Comparison of ENCODE assay signal across 8 cellular contexts in the genomic region with DNA sequence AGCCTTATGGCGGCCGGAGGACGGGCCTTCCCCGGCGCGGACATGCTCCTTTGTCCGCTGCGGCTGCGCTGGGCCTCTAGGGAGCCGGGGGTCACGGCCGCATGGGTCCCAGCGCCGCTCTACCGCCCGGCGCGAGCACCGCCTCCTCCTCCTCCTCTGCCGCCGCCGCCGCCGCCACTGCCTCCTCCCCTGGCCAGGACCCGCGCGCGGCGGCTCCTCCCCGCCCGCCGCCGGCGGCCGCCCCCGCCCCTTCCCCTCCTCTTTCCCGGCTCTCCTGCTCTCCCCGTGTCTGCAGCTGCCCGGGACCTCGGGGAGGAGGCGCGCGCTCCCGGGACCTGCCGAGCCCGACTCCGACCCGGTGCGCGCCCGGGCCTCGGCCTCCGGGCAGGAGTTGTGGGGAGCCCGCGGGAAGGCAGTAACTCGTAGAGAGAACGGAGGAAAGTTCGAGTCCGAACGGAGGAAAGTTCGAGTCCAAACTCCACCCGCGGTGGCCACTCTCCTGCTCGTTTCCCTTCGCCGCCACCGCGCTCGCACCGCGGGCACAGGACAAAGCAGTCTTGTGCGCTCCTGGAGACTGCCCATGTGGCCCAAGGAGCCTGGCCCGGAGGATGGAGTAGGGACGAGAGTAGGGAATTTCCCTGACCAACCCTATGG. TPM values are rescaled to one million over a fixed set of nuclear protein-coding genes. Genes with fewer than 3 reads are reported as not detected.
DNase-seq lines count a peak whose midpoint lies in the region; ATAC-seq, FAIRE-seq and TF ChIP-seq lines count a peak whose summit lies in the region.

A gene with protein sequence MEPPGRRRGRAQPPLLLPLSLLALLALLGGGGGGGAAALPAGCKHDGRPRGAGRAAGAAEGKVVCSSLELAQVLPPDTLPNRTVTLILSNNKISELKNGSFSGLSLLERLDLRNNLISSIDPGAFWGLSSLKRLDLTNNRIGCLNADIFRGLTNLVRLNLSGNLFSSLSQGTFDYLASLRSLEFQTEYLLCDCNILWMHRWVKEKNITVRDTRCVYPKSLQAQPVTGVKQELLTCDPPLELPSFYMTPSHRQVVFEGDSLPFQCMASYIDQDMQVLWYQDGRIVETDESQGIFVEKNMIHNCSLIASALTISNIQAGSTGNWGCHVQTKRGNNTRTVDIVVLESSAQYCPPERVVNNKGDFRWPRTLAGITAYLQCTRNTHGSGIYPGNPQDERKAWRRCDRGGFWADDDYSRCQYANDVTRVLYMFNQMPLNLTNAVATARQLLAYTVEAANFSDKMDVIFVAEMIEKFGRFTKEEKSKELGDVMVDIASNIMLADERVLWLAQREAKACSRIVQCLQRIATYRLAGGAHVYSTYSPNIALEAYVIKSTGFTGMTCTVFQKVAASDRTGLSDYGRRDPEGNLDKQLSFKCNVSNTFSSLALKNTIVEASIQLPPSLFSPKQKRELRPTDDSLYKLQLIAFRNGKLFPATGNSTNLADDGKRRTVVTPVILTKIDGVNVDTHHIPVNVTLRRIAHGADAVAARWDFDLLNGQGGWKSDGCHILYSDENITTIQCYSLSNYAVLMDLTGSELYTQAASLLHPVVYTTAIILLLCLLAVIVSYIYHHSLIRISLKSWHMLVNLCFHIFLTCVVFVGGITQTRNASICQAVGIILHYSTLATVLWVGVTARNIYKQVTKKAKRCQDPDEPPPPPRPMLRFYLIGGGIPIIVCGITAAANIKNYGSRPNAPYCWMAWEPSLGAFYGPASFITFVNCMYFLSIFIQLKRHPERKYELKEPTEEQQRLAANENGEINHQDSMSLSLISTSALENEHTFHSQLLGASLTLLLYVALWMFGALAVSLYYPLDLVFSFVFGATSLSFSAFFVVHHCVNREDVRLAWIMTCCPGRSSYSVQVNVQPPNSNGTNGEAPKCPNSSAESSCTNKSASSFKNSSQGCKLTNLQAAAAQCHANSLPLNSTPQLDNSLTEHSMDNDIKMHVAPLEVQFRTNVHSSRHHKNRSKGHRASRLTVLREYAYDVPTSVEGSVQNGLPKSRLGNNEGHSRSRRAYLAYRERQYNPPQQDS (N-terminal part only) (minus strand): TSS at position 179 of the 654 bp plus-strand sequence. CDS start 282 bp downstream, outside the sequence.

- no peak for TF ChIP-seq EP300 in A549 (IDR thresholded peaks at IDR 0.05)

- H3K9me3 ChIP-seq in A549 (no peaks in the 10 kb centered on the region), spleen (no peaks in the 10 kb centered on the region)

- CTCF ChIA-PET in A549 (lab: Yijun Ruan, JAX) = no interaction called here

- POLR2A ChIA-PET in A549 (lab: Yijun Ruan, JAX) = interaction anchor here (1.9 kb wide), 1 partner anchor 10 kb away, joined by 14 read pairs; no protein-coding TSS in a partner anchor

- H3K4me1 ChIP-seq in A549 = peaks cover 15% of the 10 kb centered on the region; the same call in 2 of the 3 replicates
- H3K4me1 ChIP-seq in spleen = peaks cover 0 to 19% (median 13%) of the 10 kb centered on the region in 6 donors

- FAIRE-seq in A549 (lab: Jason Lieb, UNC) = no peak

- peak; percentile 87 to 88 for ATAC-seq in A549
- peak; percentile 59 for ATAC-seq in GM18861 (IDR thresholded peaks at IDR 0.05; ENCODE audit: unreplicated experiment)
- ATAC-seq in GM19035 (IDR thresholded peaks at IDR 0.05; ENCODE audit: unreplicated experiment) = no peak

- 0% methylated on average over 11 of the region's 74 CpGs for WGBS in A549 (ENCODE audit: missing lambda C conversion rate)
- WGBS in spleen, 5 donors = 2 to 11% (median 3%) methylated on average over 34 to 74 of the region's 74 CpGs

- no peaks in the 10 kb centered on the region for H3K27me3 ChIP-seq in kidney epithelial cell (ENCODE audit: control insufficient read depth, insufficient read depth, low read length)
- H3K27me3 ChIP-seq in spleen (replicated peaks in 1 of 7) = peaks cover 0 to 41% (median 0%) of the 10 kb centered on the region in 7 donors

- H3K4me2 ChIP-seq in A549 = peak within 1 kb of the TSS; percentile 91

- TF ChIP-seq POLR2A in A549 (IDR thresholded peaks at IDR 0.05; ENCODE audit: low read length) (peak; percentile 53), spleen (IDR thresholded peaks at IDR 0.05) (no peak)

- TF ChIP-seq RAD21 in A549 (conservative IDR thresholded peaks at IDR 0.05 in 1 of 2, IDR thresholded peaks at IDR 0.05 in 1 of 2) = no peak

- H3K4me3 ChIP-seq in A549 (peak within 1 kb of the TSS; percentile 71), choroid plexus epithelial cell (ENCODE audit: low read depth, low read length) (peak within 1 kb of the TSS; percentile 73), kidney epithelial cell (ENCODE audit: low read depth, low read length) (peak within 1 kb of the TSS; percentile 66), spleen (peak within 1 kb of the TSS; percentile 30 to 73 (median 52))

- DNase-seq in A549 (ENCODE audit: low read depth in 1 of 2, low spot score in 1 of 2) (peak; percentile 50 to 63), Kasumi-1 (lab: John Stamatoyannopoulos, UW) (peak; percentile 50 to 53), choroid plexus epithelial cell (ENCODE audit: low read depth) (peak; percentile 54), kidney epithelial cell (ENCODE audit: low read depth) (no peak), spleen (peak; percentile 74)

- H3K27ac ChIP-seq in A549 = peak within 1 kb of the TSS; percentile 92 to 99
- H3K27ac ChIP-seq in spleen = peak within 1 kb of the TSS in 7 of 8 donors; percentile 9 to 67 (median 56)

- intact Hi-C loops in T-helper 2 cell treated with Interferon-gamma antibody and Interleukin-4, amounts not matched to agents 100 ng/mL and 5 ng/mL, for 36 hours (cut with micrococcal nuclease) = loop anchor here (2.0 to 5.0 kb wide), 5 partner anchors 34 to 156 kb away; no protein-coding TSS in a partner anchor
- intact Hi-C loops in spleen (cut with DNase I; ENCODE audit: low total_unique reads) = no loop called here

- no peaks in the 10 kb centered on the region for H3K36me3 ChIP-seq in kidney epithelial cell (ENCODE audit: control insufficient read depth, insufficient read depth, low read length)
- H3K36me3 ChIP-seq in spleen = no peaks in the 10 kb centered on the region

- TF ChIP-seq CTCF in A549 (IDR thresholded peaks at IDR 0.05) (no peak), choroid plexus epithelial cell (conservative IDR thresholded peaks at IDR 0.05; ENCODE audit: low read depth, low read length) (no peak), kidney epithelial cell (IDR thresholded peaks at IDR 0.05; ENCODE audit: insufficient read depth, low read length, poor library complexity, severe bottlenecking) (no peak), spleen (IDR thresholded peaks at IDR 0.05 in 8 of 11, conservative IDR thresholded peaks at IDR 0.05 in 3 of 11) (no peak)

TF ChIP-seq in A549, 52 proteins besides CTCF, POLR2A, EP300 and RAD21:
- TF ChIP-seq CHD2 (IDR thresholded peaks at IDR 0.05; ENCODE audit: low read length, partially characterized antibody) (no peak), ESRRA (IDR thresholded peaks at IDR 0.05; ENCODE audit: borderline replicate concordance, low read length) (no peak), HOXB5 (CRISPR knock-in tag; IDR thresholded peaks at IDR 0.05) (no peak), TFCP2L1 (CRISPR knock-in tag; IDR thresholded peaks at IDR 0.05) (no peak), FOSL2 (IDR thresholded peaks at IDR 0.05) (no peak), FOSL2 (CRISPR knock-in tag; IDR thresholded peaks at IDR 0.05) (no peak), MYC (IDR thresholded peaks at IDR 0.05; ENCODE audit: borderline replicate concordance, low read length) (no peak), HOXB13 (CRISPR knock-in tag; IDR thresholded peaks at IDR 0.05; ENCODE audit: low read depth) (no peak)
- TF ChIP-seq, protein P1, sequence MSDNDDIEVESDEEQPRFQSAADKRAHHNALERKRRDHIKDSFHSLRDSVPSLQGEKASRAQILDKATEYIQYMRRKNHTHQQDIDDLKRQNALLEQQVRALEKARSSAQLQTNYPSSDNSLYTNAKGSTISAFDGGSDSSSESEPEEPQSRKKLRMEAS (IDR thresholded peaks at IDR 0.05) = peak; percentile 52
- TF ChIP-seq, protein P2, sequence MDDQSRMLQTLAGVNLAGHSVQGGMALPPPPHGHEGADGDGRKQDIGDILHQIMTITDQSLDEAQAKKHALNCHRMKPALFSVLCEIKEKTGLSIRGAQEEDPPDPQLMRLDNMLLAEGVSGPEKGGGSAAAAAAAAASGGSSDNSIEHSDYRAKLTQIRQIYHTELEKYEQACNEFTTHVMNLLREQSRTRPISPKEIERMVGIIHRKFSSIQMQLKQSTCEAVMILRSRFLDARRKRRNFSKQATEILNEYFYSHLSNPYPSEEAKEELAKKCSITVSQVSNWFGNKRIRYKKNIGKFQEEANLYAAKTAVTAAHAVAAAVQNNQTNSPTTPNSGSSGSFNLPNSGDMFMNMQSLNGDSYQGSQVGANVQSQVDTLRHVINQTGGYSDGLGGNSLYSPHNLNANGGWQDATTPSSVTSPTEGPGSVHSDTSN (IDR thresholded peaks at IDR 0.05) = no peak
- TF ChIP-seq, protein P3, sequence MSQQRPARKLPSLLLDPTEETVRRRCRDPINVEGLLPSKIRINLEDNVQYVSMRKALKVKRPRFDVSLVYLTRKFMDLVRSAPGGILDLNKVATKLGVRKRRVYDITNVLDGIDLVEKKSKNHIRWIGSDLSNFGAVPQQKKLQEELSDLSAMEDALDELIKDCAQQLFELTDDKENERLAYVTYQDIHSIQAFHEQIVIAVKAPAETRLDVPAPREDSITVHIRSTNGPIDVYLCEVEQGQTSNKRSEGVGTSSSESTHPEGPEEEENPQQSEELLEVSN (IDR thresholded peaks at IDR 0.05; ENCODE audit: borderline replicate concordance, low read depth) = peak; percentile 45; the same call in 1 of the 2 replicates

RNA-seq across cellular contexts. Expression of the gene that starts here (rescaled TPM):
- polyA plus RNA-seq in A549 (2011; rRNA removed) (20.0 and 33.4 TPM in 2 replicates), A549 (2017; fragmentation: RNase III; extraction: RNeasy Plus Mini Kit Qiagen cat#74134 plus additional on column Dnase treatment) (17.9 to 19.4 TPM (median 18.2 TPM) in 3 replicates), spleen (1 to 10 TPM; 1.6 TPM)
- polyA plus RNA-seq in A549 (2012; cell fraction: cytosol; rRNA removed) = 8.3 and 8.9 TPM in 2 replicates
- 8.8 and 20.9 TPM in 2 replicates for polyA plus RNA-seq in A549 (2012; cell fraction: nucleus; rRNA removed)
- polyA minus RNA-seq in A549 (2011; rRNA and poly(A)+ RNA removed) = 57.6 and 77.7 TPM in 2 replicates
- total RNA-seq in T-helper 2 cell treated with Interferon-gamma antibody and Interleukin-4, amounts not matched to agents 100 ng/mL and 5 ng/mL, for 36 hours = 13.3 and 14.0 TPM in 2 replicates
- total RNA-seq in kidney epithelial cell (23.2 and 30.5 TPM in 2 replicates), spleen (10 to 100 TPM in 1 of 7 donors, 1 to 10 TPM in 6; 4.3 to 10.6 (median 5.9) TPM)
